13 cellular contexts compared by ENCODE assay signal in genomic region chr20:9051508-9051907, GRCh38.
A peak's percentile ranks its signal among the peaks of the same experiment; 100 is the strongest.
DNase-seq lines count a peak whose midpoint lies in the region; FAIRE-seq lines count a peak whose summit lies in the region.
"Had no signal": no experiment of that assay in that cellular context is flagged by ENCODE, and none has a peak within 500 bp of the region (broad histone marks: within the 10 kb centered on the region; RNA-seq: fewer than 3 reads in every experiment).

No MANE protein-coding gene starts in this region.

- peak; percentile 58 for FAIRE-seq in urothelium cell line (lab: Jason Lieb, UNC)

- H3K27ac ChIP-seq in substantia nigra (ENCODE audit: low read depth, low read length, poor library complexity, severe bottlenecking), result no peak overlapping the region
- H3K27ac ChIP-seq: 22Rv1, tibial nerve, WERI-Rb-1 had no signal

- DNase-seq in DMS 273 (lab: John Stamatoyannopoulos, UW; ENCODE audit: unreplicated experiment) (peak; percentile 44), DMS 273 treated with DMSO at 0.1 percent for 48 hours (lab: John Stamatoyannopoulos, UW) (no peak), SW 1271 (lab: John Stamatoyannopoulos, UW) (peak; percentile 98), foreskin melanocyte (peak; percentile 8), urothelium cell line (ENCODE audit: low spot score) (peak; percentile 79), NCI-H2227 (lab: John Stamatoyannopoulos, UW; ENCODE audit: unreplicated experiment) (no peak), SKM-1 (lab: John Stamatoyannopoulos, UW; ENCODE audit: unreplicated experiment) (no peak), substantia nigra (lab: John Stamatoyannopoulos, UW) (no peak)
- DNase-seq: activated naive CD8-positive, alpha-beta T cell treated with anti-CD3 and anti-CD28 coated beads, Interleukin-2, amount 50 U/mL, for 24 hours; NCI-H1694 treated with DMSO at 0.1 percent for 48 hours had no signal

Comparison
In these comparisons a context has a peak if more than half of its experiments do, and no peak if none do; other contexts are left out.
1. DNase-seq: peak in DMS 273 (single experiment), SW 1271 (2 of 2), foreskin melanocyte (single experiment) and urothelium cell line (single experiment); none in DMS 273 treated with DMSO at 0.1 percent for 48 hours (single experiment), NCI-H2227 (single experiment), SKM-1 (single experiment) and substantia nigra (0 of 49).